In genomic region chr13:99227331-99227900, GRCh38 we compare ENCODE assay signal across 17 cellular contexts. TPM values are rescaled to one million over a fixed set of nuclear protein-coding genes. Genes with fewer than 3 reads are reported as not detected.
DNase-seq lines count a peak whose midpoint lies in the region; ATAC-seq, FAIRE-seq and TF ChIP-seq lines count a peak whose summit lies in the region.
"Had no signal": no experiment of that assay in that cellular context is flagged by ENCODE, and none has a peak within 500 bp of the region (broad histone marks: within the 10 kb centered on the region; RNA-seq: fewer than 3 reads in every experiment).

No MANE protein-coding gene starts in this region.

- ATAC-seq in DND-41 (ENCODE audit: insufficient read depth, low read depth) (no peak), HG03025 (IDR thresholded peaks at IDR 0.05; ENCODE audit: low FRiP score, unreplicated experiment) (no peak)

- no peak for TF ChIP-seq CTCF in DND-41 (IDR thresholded peaks at IDR 0.05; ENCODE audit: borderline replicate concordance, extremely low read depth, low read length, poor library complexity, severe bottlenecking)
- TF ChIP-seq CTCF in kidney (IDR thresholded peaks at IDR 0.05; ENCODE audit: borderline replicate concordance, extremely low read depth, insufficient read depth) = no peak

- no peaks in the 10 kb centered on the region for H3K27me3 ChIP-seq in BLaER1
- H3K27me3 ChIP-seq in DND-41 (ENCODE audit: insufficient read depth, low read length, poor library complexity) = no peaks in the 10 kb centered on the region
- H3K27me3 ChIP-seq: BE2C, SJCRH30 had no signal

- no peak overlapping the region for H2AFZ ChIP-seq in DND-41 (ENCODE audit: low read depth, low read length)

- H3K9me3 ChIP-seq in BLaER1 = peaks cover 8% of the 10 kb centered on the region
- H3K9me3 ChIP-seq in DND-41 (ENCODE audit: insufficient read depth, low read length, severe bottlenecking) = no peaks in the 10 kb centered on the region
- H3K9me3 ChIP-seq in SK-N-MC (ENCODE audit: low read depth, low read length) = no peaks in the 10 kb centered on the region
- H3K9me3 ChIP-seq in kidney (ENCODE audit: control insufficient read depth in 1 of 2, low read length in 2 of 2) = peaks cover 0 to 3% of the 10 kb centered on the region in 2 donors
- H3K9me3 ChIP-seq: BE2C had no signal

- no peaks in the 10 kb centered on the region for H4K20me1 ChIP-seq in BLaER1
- peaks cover 59% of the 10 kb centered on the region for H4K20me1 ChIP-seq in DND-41 (ENCODE audit: insufficient read depth, low read length)

- peak overlapping the region; percentile 20; the same call in 1 of the 2 replicates for H3K4me3 ChIP-seq in BLaER1
- no peak overlapping the region for H3K4me3 ChIP-seq in DND-41 (ENCODE audit: low read depth in 1 of 2, low read length in 2 of 2)
- no peak overlapping the region for H3K4me3 ChIP-seq in SK-N-MC
- H3K4me3 ChIP-seq in kidney (ENCODE audit: low read length in 2 of 2) = no peak overlapping the region
- H3K4me3 ChIP-seq: SJCRH30 had no signal

- H3K4me1 ChIP-seq in BLaER1 (peaks cover 88% of the 10 kb centered on the region), DND-41 (ENCODE audit: insufficient read depth, low read length) (peaks cover 52% of the 10 kb centered on the region), kidney (ENCODE audit: control insufficient read depth in 1 of 2, insufficient read depth in 1 of 2, low read depth in 1 of 2, low read length in 2 of 2) (peaks cover 4 to 21% of the 10 kb centered on the region in 2 donors)
- H3K4me1 ChIP-seq: BE2C had no signal

- peaks cover 10% of the 10 kb centered on the region for H3K36me3 ChIP-seq in BLaER1
- H3K36me3 ChIP-seq in DND-41 (ENCODE audit: insufficient read depth, low read length) = peaks cover 8% of the 10 kb centered on the region
- no peaks in the 10 kb centered on the region; the same call in 1 of the 2 replicates for H3K36me3 ChIP-seq in SK-N-MC (ENCODE audit: insufficient read depth, low read length)
- no peaks in the 10 kb centered on the region for H3K36me3 ChIP-seq in kidney (ENCODE audit: control insufficient read depth in 1 of 2, insufficient read depth in 2 of 2, low read length in 2 of 2)
- H3K36me3 ChIP-seq: BE2C had no signal

- intact Hi-C loops in kidney (cut with DNase I) = no loop called here

- H3K79me2 ChIP-seq in DND-41 (ENCODE audit: insufficient read depth, low read length) = peaks cover 97% of the 10 kb centered on the region

- H3K27ac ChIP-seq in BLaER1 (peak overlapping the region; percentile 94), DND-41 (ENCODE audit: low read length) (peak overlapping the region; percentile 90), SK-N-MC (0 out of 2 replicates have a peak overlapping the region, but pooled peaks have one; percentile 10), epithelial cell of prostate (peak overlapping the region; percentile 47), kidney (ENCODE audit: low read depth in 2 of 2, low read length in 2 of 2) (no peak overlapping the region)
- H3K27ac ChIP-seq: SJCRH30, VCaP had no signal

- DNase-seq in DND-41 (no peak), SK-N-MC (ENCODE audit: low read depth, low spot score) (no peak), epithelial cell of prostate (ENCODE audit: low read depth, low spot score) (no peak), NCI-H774 (lab: John Stamatoyannopoulos, UW) (no peak), kidney (no peak), NCI-H187 (lab: John Stamatoyannopoulos, UW) (no peak)
- DNase-seq: BE2C, glutamatergic neuron, H9, NCI-H2171, SJCRH30 had no signal

- H3K9ac ChIP-seq in BLaER1 (peak overlapping the region; percentile 86), DND-41 (ENCODE audit: low read depth, low read length) (no peak overlapping the region), SK-N-MC (ENCODE audit: insufficient read length) (no peak overlapping the region), kidney (ENCODE audit: low read length in 2 of 2) (no peak overlapping the region)

- peak overlapping the region; percentile 82 for H3K4me2 ChIP-seq in BLaER1
- peak overlapping the region; percentile 26 for H3K4me2 ChIP-seq in DND-41 (ENCODE audit: insufficient read depth, low read length)

- FAIRE-seq in kidney (lab: Jason Lieb, UNC) = no peak
- FAIRE-seq: bronchial epithelial cell had no signal

RNA-seq across cellular contexts. Expression of gene UBAC2, which starts 26.8 kb away (rescaled TPM):
- 61.8 TPM for total RNA-seq in kidney
- polyA plus RNA-seq in kidney (ENCODE audit: insufficient read depth, low read depth, low replicate concordance) = 77.5 TPM

RNA-seq across cellular contexts. Expression of gene GPR18, which starts 30.8 kb away (rescaled TPM):
- 0.88 TPM for total RNA-seq in kidney
- not detected for polyA plus RNA-seq in kidney (ENCODE audit: insufficient read depth, low read depth, low replicate concordance)
- total RNA-seq: bronchial epithelial cell, endothelial cell of umbilical vein, H9, renal cortical epithelial cell, SJCRH30 had no signal
- polyA plus RNA-seq: endothelial cell of umbilical vein had no signal

Comparison
In these comparisons a context has a peak if more than half of its experiments do, and no peak if none do; other contexts are left out.
1. H3K27ac ChIP-seq: peak in BLaER1 (single experiment), DND-41 (single experiment), SK-N-MC (single experiment) and epithelial cell of prostate (single experiment); none in kidney (0 of 2).